In genomic region chr10:44864042-44864436, GRCh38 we compare ENCODE assay signal across 8 cellular contexts. TPM values are rescaled to one million over a fixed set of nuclear protein-coding genes. Genes with fewer than 3 reads are reported as not detected.
A peak's percentile ranks its signal among the peaks of the same experiment; 100 is the strongest.
DNase-seq lines count a peak whose midpoint lies in the region; ATAC-seq and TF ChIP-seq lines count a peak whose summit lies in the region.

No MANE protein-coding gene starts in this region.

- in situ Hi-C loops in T47D (cut with HindIII; ENCODE audit: low pct_unique_long_range_greater_than_20kb, low sequenced_read_pairs): no loop called here

- no peak for TF ChIP-seq EP300 in Ishikawa (IDR thresholded peaks at IDR 0.05; ENCODE audit: borderline replicate concordance)

- ATAC-seq in lung (ENCODE audit: insufficient read depth, low FRiP score) (peak; percentile 44), HG02588 (IDR thresholded peaks at IDR 0.05; ENCODE audit: unreplicated experiment) (no peak), GM21786 (IDR thresholded peaks at IDR 0.05; ENCODE audit: unreplicated experiment) (no peak)

- no peaks in the 10 kb centered on the region for H3K36me3 ChIP-seq in lung (ENCODE audit: control insufficient read depth in 2 of 2, insufficient read depth in 2 of 2, low read length in 2 of 2)

- peaks cover 25% of the 10 kb centered on the region for H3K27me3 Mint-ChIP-seq in type B pancreatic cell

- H3K9me3 Mint-ChIP-seq in type B pancreatic cell: no peaks in the 10 kb centered on the region

- H3K27me3 ChIP-seq in lung (ENCODE audit: control insufficient read depth, insufficient read depth): no peaks in the 10 kb centered on the region

- peak; percentile 5 for DNase-seq in CD1c-positive myeloid dendritic cell (ENCODE audit: extremely low spot score)
- DNase-seq in T47D (ENCODE audit: low read depth in 1 of 2, low spot score in 1 of 2): peak; percentile 74 to 86
- no peak for DNase-seq in lung (ENCODE audit: low spot score)
- DNase-seq in type B pancreatic cell (ENCODE audit: extremely low spot score, unreplicated experiment): peak; percentile 69
- no peak for DNase-seq in epidermal melanocyte (ENCODE audit: insufficient read length, low spot score)

- no peak for TF ChIP-seq RAD21 in Ishikawa (IDR thresholded peaks at IDR 0.05; ENCODE audit: low read depth)

- no peak overlapping the region for H3K4me3 ChIP-seq in lung

- WGBS in lung, 2 donors: 43 to 49% methylated on average over 17 of the region's 17 CpGs

- no peak for TF ChIP-seq CTCF in lung (IDR thresholded peaks at IDR 0.05; ENCODE audit: control extremely low read depth, extremely low read depth)
- no peak for TF ChIP-seq CTCF in type B pancreatic cell (conservative IDR thresholded peaks at IDR 0.05)

- H3K27ac Mint-ChIP-seq in type B pancreatic cell: peak overlapping the region; percentile 92

- H3K4me1 Mint-ChIP-seq in type B pancreatic cell (ENCODE audit: unreplicated experiment): peaks cover 15% of the 10 kb centered on the region

- H3K4me1 ChIP-seq in lung (ENCODE audit: control insufficient read depth in 2 of 2, insufficient read depth in 2 of 2, low read length in 2 of 2): peaks cover 0 to 6% of the 10 kb centered on the region in 2 donors

- no peaks in the 10 kb centered on the region for H3K9me3 ChIP-seq in lung (ENCODE audit: control insufficient read depth in 2 of 2, insufficient read depth in 1 of 2, low read length in 1 of 2)

- no peaks in the 10 kb centered on the region for H3K36me3 Mint-ChIP-seq in type B pancreatic cell

- H3K4me3 Mint-ChIP-seq in type B pancreatic cell: peak overlapping the region; percentile 91

- H3K27ac ChIP-seq in lung (ENCODE audit: low read depth in 1 of 2, low read length in 1 of 2): no peak overlapping the region

TF ChIP-seq in Ishikawa, 13 proteins besides CTCF, POLR2A, EP300 and RAD21:
- TF ChIP-seq FOXM1 (IDR thresholded peaks at IDR 0.05; ENCODE audit: borderline replicate concordance, low read depth) (no peak), CEBPB (IDR thresholded peaks at IDR 0.05) (no peak), REST (IDR thresholded peaks at IDR 0.05; ENCODE audit: low read depth) (no peak), EGR1 (IDR thresholded peaks at IDR 0.05) (no peak), TEAD4 (IDR thresholded peaks at IDR 0.05) (no peak), MAX (IDR thresholded peaks at IDR 0.05) (peak; percentile 77)

RNA-seq across cellular contexts. Expression of gene TMEM72, which starts 47.1 kb away (rescaled TPM):
- under 1 TPM in 1 of 2 donors, not detected in 1; 0.11 TPM for total RNA-seq in lung
- under 1 TPM; 0.02 to 0.04 TPM for polyA plus RNA-seq in lung
- 0.40 and 1.2 TPM in 2 replicates for total RNA-seq in type B pancreatic cell (ENCODE audit: low replicate concordance)

Comparison
In these comparisons a context has a peak if more than half of its experiments do, and no peak if none do; other contexts are left out.
1. DNase-seq: peak in CD1c-positive myeloid dendritic cell (single experiment), T47D (2 of 2) and type B pancreatic cell (single experiment); none in lung (single experiment) and epidermal melanocyte (single experiment).